Comparison of ENCODE assay signal across 8 cellular contexts in the genomic region with DNA sequence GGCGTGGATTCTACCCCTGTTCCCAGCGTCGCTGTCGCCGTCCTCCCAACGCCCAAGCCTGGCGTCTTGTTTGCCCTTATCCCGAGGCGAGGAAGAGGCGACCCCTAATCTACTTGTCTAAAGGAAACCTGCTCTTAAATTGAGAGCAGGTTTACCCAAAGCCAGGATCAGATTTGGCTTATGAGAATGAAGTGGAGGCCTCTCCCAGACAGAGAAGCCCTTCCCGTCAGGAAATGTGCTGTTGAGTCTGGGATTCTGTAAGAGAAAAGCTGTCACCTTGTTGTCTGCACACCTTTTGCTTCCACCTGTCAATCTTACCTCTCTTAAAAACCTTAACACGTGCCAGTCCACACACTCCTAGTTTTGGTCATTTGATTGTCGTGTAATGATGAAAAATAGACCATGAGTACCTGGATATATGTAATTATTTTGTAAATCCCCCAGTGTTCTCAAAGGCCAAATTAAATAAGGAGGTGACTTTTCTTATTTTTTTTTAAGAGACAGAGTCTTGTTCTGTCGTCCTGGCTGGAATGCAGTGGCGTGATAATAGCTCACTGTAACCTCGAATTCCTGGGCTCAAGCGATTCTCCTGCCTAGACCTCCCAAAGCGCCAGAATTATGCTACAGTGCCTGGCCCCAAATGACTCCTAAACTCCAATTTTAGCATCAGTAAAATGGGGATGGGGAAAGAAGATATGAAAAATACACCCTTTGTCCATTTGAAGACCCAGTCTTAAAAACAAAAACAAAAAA. TPM values are rescaled to one million over a fixed set of nuclear protein-coding genes. Genes with fewer than 3 reads are reported as not detected.
A peak's percentile ranks its signal among the peaks of the same experiment; 100 is the strongest.
DNase-seq lines count a peak whose midpoint lies in the region; ATAC-seq, FAIRE-seq and TF ChIP-seq lines count a peak whose summit lies in the region.

No MANE protein-coding gene starts in this region.

- H3K9ac ChIP-seq in HepG2 (ENCODE audit: insufficient read depth, low read depth, low read length) = peak overlapping the region; percentile 94

- DNase-seq in heart left ventricle = no peak
- DNase-seq in left ventricle myocardium superior = no peak
- DNase-seq in activated naive CD8-positive, alpha-beta T cell treated with anti-CD3 and anti-CD28 coated beads, Interleukin-2, amount 50 U/mL, for 24 hours = no peak
- no peak for DNase-seq in HepG2 (ENCODE audit: low spot score)
- DNase-seq in upper lobe of right lung = no peak
- no peak for DNase-seq in GM13976 (ENCODE audit: low spot score)
- DNase-seq in nucleus accumbens (lab: John Stamatoyannopoulos, UW) = no peak

- H3K36me3 ChIP-seq in heart left ventricle (peaks cover 0 to 34% (median 11%) of the 10 kb centered on the region in 9 donors), HepG2 (replicated peaks in 1 of 2; ENCODE audit: control insufficient read depth in 1 of 2, insufficient read depth in 2 of 2, low read length in 2 of 2) (peaks cover 6 to 17% of the 10 kb centered on the region in 2 experiments), upper lobe of right lung (peaks cover 31% of the 10 kb centered on the region)

- POLR2A ChIA-PET in HepG2 (lab: Yijun Ruan, JAX) = interaction anchor here (1.0 to 4.2 kb wide), 6 partner anchors 8 to 204 kb away, joined by 3 to 36 read pairs (median 4); a partner anchor contains a TSS

- no peak for TF ChIP-seq RAD21 in HepG2 (CRISPR knock-in tag; IDR thresholded peaks at IDR 0.05)

- no peaks in the 10 kb centered on the region for H4K20me1 ChIP-seq in HepG2 (ENCODE audit: insufficient read depth, low read length)

- H3K27me3 ChIP-seq in heart left ventricle = no peaks in the 10 kb centered on the region
- no peaks in the 10 kb centered on the region; a peak in 1 of 5 replicates for H3K27me3 ChIP-seq in HepG2 (ENCODE audit: control insufficient read depth in 1 of 2, insufficient read depth in 2 of 2, low read length in 2 of 2)
- H3K27me3 ChIP-seq in upper lobe of right lung = no peaks in the 10 kb centered on the region

- peak overlapping the region; percentile 99 for H3K27ac Mint-ChIP-seq in activated naive CD8-positive, alpha-beta T cell treated with anti-CD3 and anti-CD28 coated beads, Interleukin-2, amount 50 U/mL, for 24 hours

- intact Hi-C loops in heart left ventricle (cut with DNase I) (loop anchor here (1.0 to 10.0 kb wide), 11 partner anchors 59 to 374 kb away; a partner anchor contains a TSS), left ventricle myocardium superior (cut with micrococcal nuclease) (loop anchor here (10.0 kb wide), 1 partner anchor 72 kb away; a partner anchor contains a TSS), HepG2 (cut with micrococcal nuclease; ENCODE audit: unreplicated experiment) (loop anchor here (1.0 to 10.0 kb wide), 6 partner anchors 59 to 309 kb away; a partner anchor contains a TSS), upper lobe of right lung (cut with DNase I) (no loop called here)

- 10 to 27% (median 11%) methylated on average over 8 to 18 of the region's 18 CpGs for WGBS in heart left ventricle, 4 donors
- 3% methylated on average over 18 of the region's 18 CpGs for WGBS in HepG2 (ENCODE audit: low lambda C conversion rate)

- peak overlapping the region; percentile 96 for H3K4me2 ChIP-seq in HepG2 (ENCODE audit: low read depth, low read length)

- no peak for FAIRE-seq in HepG2 (lab: Jason Lieb, UNC)

- TF ChIP-seq EP300 in HepG2 (IDR thresholded peaks at IDR 0.05; ENCODE audit: low read depth in 2 of 2, low read length in 2 of 2) = no peak
- TF ChIP-seq EP300 in HepG2 (CRISPR knock-in tag; IDR thresholded peaks at IDR 0.05; ENCODE audit: borderline replicate concordance) = no peak

- H3K27me3 Mint-ChIP-seq in activated naive CD8-positive, alpha-beta T cell treated with anti-CD3 and anti-CD28 coated beads, Interleukin-2, amount 50 U/mL, for 24 hours = no peaks in the 10 kb centered on the region

- no peak overlapping the region for H2AFZ ChIP-seq in HepG2 (ENCODE audit: low read length)

- TF ChIP-seq POLR2A in heart left ventricle (IDR thresholded peaks at IDR 0.05) = no peak
- no peak for TF ChIP-seq POLR2A in HepG2 (IDR thresholded peaks at IDR 0.05; ENCODE audit: insufficient read depth in 1 of 2, low read depth in 2 of 2, low read length in 2 of 2)

- H3K4me1 ChIP-seq in heart left ventricle = peaks cover 0 to 63% (median 35%) of the 10 kb centered on the region in 12 donors
- peaks cover 59% of the 10 kb centered on the region for H3K4me1 ChIP-seq in HepG2 (ENCODE audit: insufficient read depth, low read length)
- peaks cover 43% of the 10 kb centered on the region for H3K4me1 ChIP-seq in upper lobe of right lung

- in situ Hi-C loops in HepG2 (cut with HindIII; ENCODE audit: extremely low pct_ligation_motif_present, low pct_unique_long_range_greater_than_20kb) = no loop called here
- in situ Hi-C loops in GM13976 (cut with MboI; ENCODE audit: low sequenced_read_pairs, unreplicated experiment) = no loop called here

- TF ChIP-seq CTCF in heart left ventricle (IDR thresholded peaks at IDR 0.05) = no peak
- TF ChIP-seq CTCF in HepG2 (CRISPR knock-in tag; IDR thresholded peaks at IDR 0.05) = no peak
- no peak for TF ChIP-seq CTCF in upper lobe of right lung (IDR thresholded peaks at IDR 0.05)
- TF ChIP-seq CTCF in GM13976 (IDR thresholded peaks at IDR 0.05; ENCODE audit: borderline replicate concordance, control extremely low read depth, extremely low read depth, insufficient read depth, missing control alignments) = no peak

- peak overlapping the region; percentile 52 to 93 (median 82) for H3K4me3 ChIP-seq in heart left ventricle
- H3K4me3 ChIP-seq in HepG2 (replicated peaks in 1 of 3; ENCODE audit: insufficient read depth in 1 of 3, low read depth in 2 of 3, low read length in 3 of 3) = peak overlapping the region; percentile 71 to 81 (median 78)
- H3K4me3 ChIP-seq in upper lobe of right lung = peak overlapping the region; percentile 90

- H3K27ac ChIP-seq in heart left ventricle = peak overlapping the region; percentile 85 to 100 (median 95)
- peak overlapping the region; percentile 95 for H3K27ac ChIP-seq in HepG2 (ENCODE audit: extremely low read length, insufficient read depth, low read length)
- peak overlapping the region; percentile 98 for H3K27ac ChIP-seq in upper lobe of right lung

- no peaks in the 10 kb centered on the region for H3K9me3 Mint-ChIP-seq in activated naive CD8-positive, alpha-beta T cell treated with anti-CD3 and anti-CD28 coated beads, Interleukin-2, amount 50 U/mL, for 24 hours

- CTCF ChIA-PET in HepG2 (lab: Yijun Ruan, JAX; ENCODE audit: low intra/inter-chr PET ratio, low total read pairs) = interaction anchor here (1.1 kb wide), 1 partner anchor 79 kb away, joined by 3 read pairs; no protein-coding TSS in a partner anchor

- H3K9me3 ChIP-seq in heart left ventricle (no peaks in the 10 kb centered on the region), HepG2 (ENCODE audit: low read length) (no peaks in the 10 kb centered on the region), upper lobe of right lung (no peaks in the 10 kb centered on the region)

- ATAC-seq in heart left ventricle = no peak
- ATAC-seq in left ventricle myocardium superior = no peak
- ATAC-seq in activated naive CD8-positive, alpha-beta T cell treated with anti-CD3 and anti-CD28 coated beads, Interleukin-2, amount 50 U/mL, for 24 hours = no peak
- ATAC-seq in HepG2 = no peak
- ATAC-seq in upper lobe of right lung = no peak
- no peak for ATAC-seq in HG03175 (IDR thresholded peaks at IDR 0.05; ENCODE audit: unreplicated experiment)

- peaks cover 38% of the 10 kb centered on the region for H3K36me3 Mint-ChIP-seq in activated naive CD8-positive, alpha-beta T cell treated with anti-CD3 and anti-CD28 coated beads, Interleukin-2, amount 50 U/mL, for 24 hours (ENCODE audit: low read depth)

- H3K4me1 Mint-ChIP-seq in activated naive CD8-positive, alpha-beta T cell treated with anti-CD3 and anti-CD28 coated beads, Interleukin-2, amount 50 U/mL, for 24 hours = peaks cover 68% of the 10 kb centered on the region

- H3K79me2 ChIP-seq in HepG2 (ENCODE audit: insufficient read depth, low read length) = peaks cover 81% of the 10 kb centered on the region

- TSS peak; percentile 63 for BruUV-seq in HepG2 (replicated peaks; lab: Mats Ljungman, UMichigan)

- H3K4me3 Mint-ChIP-seq in activated naive CD8-positive, alpha-beta T cell treated with anti-CD3 and anti-CD28 coated beads, Interleukin-2, amount 50 U/mL, for 24 hours = peak overlapping the region; percentile 96

RNA-seq across cellular contexts. Expression of a gene that starts 0.6 kb away (rescaled TPM):
- total RNA-seq in heart left ventricle = 10 to 100 TPM; 19.8 to 37.2 (median 25.4) TPM
- 10 to 100 TPM; 11.1 to 31.2 TPM for polyA plus RNA-seq in heart left ventricle
- total RNA-seq in left ventricle myocardium superior = 26.6 TPM
- 51.4 and 70.0 TPM in 2 replicates for total RNA-seq in HepG2 (2016; rRNA removed; fragmentation: Illumina TruSeq; extraction: Trizol)
- 24.3 and 28.5 TPM in 2 replicates for total RNA-seq in HepG2 (2016; cell fraction: cytosol; rRNA removed; fragmentation: Illumina TruSeq; extraction: Trizol; ENCODE audit: low read depth)
- 53.4 and 70.2 TPM in 2 replicates for total RNA-seq in HepG2 (2016; cell fraction: insoluble cytoplasmic fraction; rRNA removed; fragmentation: Illumina TruSeq; extraction: Trizol)
- 63.4 and 70.5 TPM in 2 replicates for total RNA-seq in HepG2 (2016; cell fraction: membrane; rRNA removed; fragmentation: Illumina TruSeq; extraction: Trizol)
- 52.8 and 54.3 TPM in 2 replicates for total RNA-seq in HepG2 (2016; cell fraction: nucleus; rRNA removed; fragmentation: Illumina TruSeq; extraction: Trizol)
- polyA plus RNA-seq in HepG2 (2011; rRNA removed) = 15.2 and 15.7 TPM in 2 replicates
- polyA plus RNA-seq in HepG2 (2011; cell fraction: cytosol; rRNA removed) = 10.9 and 14.0 TPM in 2 replicates
- 20.3 and 21.9 TPM in 2 replicates for polyA plus RNA-seq in HepG2 (2011; cell fraction: nucleus; rRNA removed)
- polyA plus RNA-seq in HepG2 (2012) = 19.7 and 20.8 TPM in 2 replicates
- 22.7 and 27.3 TPM in 2 replicates for polyA plus RNA-seq in HepG2 (2016; cell fraction: cytosol; fragmentation: Illumina TruSeq; extraction: Trizol; ENCODE audit: low read depth)
- 54.8 and 62.0 TPM in 2 replicates for polyA plus RNA-seq in HepG2 (2016; cell fraction: insoluble cytoplasmic fraction; fragmentation: Illumina TruSeq; extraction: Trizol; ENCODE audit: low read depth)
- polyA plus RNA-seq in HepG2 (2016; cell fraction: membrane; fragmentation: Illumina TruSeq; extraction: Trizol; ENCODE audit: low read depth) = 46.8 and 48.1 TPM in 2 replicates
- polyA plus RNA-seq in HepG2 (2016; cell fraction: nucleus; fragmentation: Illumina TruSeq; extraction: Trizol; ENCODE audit: insufficient read depth, low read depth) = 55.9 and 61.0 TPM in 2 replicates
- 23.7 and 34.5 TPM in 2 replicates for polyA minus RNA-seq in HepG2 (2011; rRNA and poly(A)+ RNA removed; ENCODE audit: low replicate concordance)
- polyA minus RNA-seq in HepG2 (2011; cell fraction: cytosol; rRNA and poly(A)+ RNA removed) = 13.5 and 14.6 TPM in 2 replicates
- 60.9 and 80.8 TPM in 2 replicates for polyA minus RNA-seq in HepG2 (2011; cell fraction: nucleus; rRNA and poly(A)+ RNA removed)
- 40.8 TPM for total RNA-seq in upper lobe of right lung

RNA-seq across cellular contexts. Expression of a gene that starts 1.1 kb away (rescaled TPM):
- total RNA-seq in heart left ventricle (10 to 100 TPM in 7 of 9 donors, 1 to 10 TPM in 2; 6.4 to 19.3 (median 12.5) TPM), left ventricle myocardium superior (12.4 TPM), HepG2 (2016; rRNA removed; fragmentation: Illumina TruSeq; extraction: Trizol) (25.5 and 31.8 TPM in 2 replicates), upper lobe of right lung (33.0 TPM)
- polyA plus RNA-seq in heart left ventricle (1 to 10 TPM; 6.1 to 9.8 TPM), HepG2 (2011; rRNA removed) (5.4 and 6.6 TPM in 2 replicates)
- total RNA-seq in HepG2 (2016; cell fraction: cytosol; rRNA removed; fragmentation: Illumina TruSeq; extraction: Trizol; ENCODE audit: low read depth) = 47.8 and 51.9 TPM in 2 replicates
- 26.3 and 30.4 TPM in 2 replicates for total RNA-seq in HepG2 (2016; cell fraction: insoluble cytoplasmic fraction; rRNA removed; fragmentation: Illumina TruSeq; extraction: Trizol)
- 17.3 and 17.7 TPM in 2 replicates for total RNA-seq in HepG2 (2016; cell fraction: membrane; rRNA removed; fragmentation: Illumina TruSeq; extraction: Trizol)
- total RNA-seq in HepG2 (2016; cell fraction: nucleus; rRNA removed; fragmentation: Illumina TruSeq; extraction: Trizol) = 22.2 and 26.2 TPM in 2 replicates
- 3.2 and 5.1 TPM in 2 replicates for polyA plus RNA-seq in HepG2 (2011; cell fraction: cytosol; rRNA removed)
- polyA plus RNA-seq in HepG2 (2011; cell fraction: nucleus; rRNA removed) = 3.4 and 5.9 TPM in 2 replicates
- 7.5 and 8.1 TPM in 2 replicates for polyA plus RNA-seq in HepG2 (2012)
- 0.69 and 1.3 TPM in 2 replicates for polyA plus RNA-seq in HepG2 (2016; cell fraction: cytosol; fragmentation: Illumina TruSeq; extraction: Trizol; ENCODE audit: low read depth)
- polyA plus RNA-seq in HepG2 (2016; cell fraction: insoluble cytoplasmic fraction; fragmentation: Illumina TruSeq; extraction: Trizol; ENCODE audit: low read depth) = 15.8 and 18.0 TPM in 2 replicates
- 2.1 and 2.4 TPM in 2 replicates for polyA plus RNA-seq in HepG2 (2016; cell fraction: membrane; fragmentation: Illumina TruSeq; extraction: Trizol; ENCODE audit: low read depth)
- 19.1 and 25.2 TPM in 2 replicates for polyA plus RNA-seq in HepG2 (2016; cell fraction: nucleus; fragmentation: Illumina TruSeq; extraction: Trizol; ENCODE audit: insufficient read depth, low read depth)
- 11.2 and 33.6 TPM in 2 replicates for polyA minus RNA-seq in HepG2 (2011; rRNA and poly(A)+ RNA removed; ENCODE audit: low replicate concordance)
- polyA minus RNA-seq in HepG2 (2011; cell fraction: cytosol; rRNA and poly(A)+ RNA removed) = 7.5 and 7.9 TPM in 2 replicates
- polyA minus RNA-seq in HepG2 (2011; cell fraction: nucleus; rRNA and poly(A)+ RNA removed) = 18.0 and 23.0 TPM in 2 replicates

RNA-seq across cellular contexts. Expression of a gene that starts 56.9 kb away (rescaled TPM):
- total RNA-seq in heart left ventricle (1 to 10 TPM in 4 of 9 donors, not detected in 5; 1.4 to 8.6 (median 2.3) TPM), left ventricle myocardium superior (7.1 TPM), HepG2 (2016; rRNA removed; fragmentation: Illumina TruSeq; extraction: Trizol) (not detected in 2 replicates), upper lobe of right lung (13.3 TPM)
- polyA plus RNA-seq in heart left ventricle (1 to 10 TPM; 6.0 to 7.2 TPM), HepG2 (2011; rRNA removed) (not detected in 2 replicates)
- total RNA-seq in HepG2 (2016; cell fraction: cytosol; rRNA removed; fragmentation: Illumina TruSeq; extraction: Trizol; ENCODE audit: low read depth) = not detected in 2 replicates
- not detected in 2 replicates for total RNA-seq in HepG2 (2016; cell fraction: insoluble cytoplasmic fraction; rRNA removed; fragmentation: Illumina TruSeq; extraction: Trizol)
- total RNA-seq in HepG2 (2016; cell fraction: membrane; rRNA removed; fragmentation: Illumina TruSeq; extraction: Trizol) = not detected in 2 replicates
- total RNA-seq in HepG2 (2016; cell fraction: nucleus; rRNA removed; fragmentation: Illumina TruSeq; extraction: Trizol) = not detected in 2 replicates
- polyA plus RNA-seq in HepG2 (2011; cell fraction: cytosol; rRNA removed) = not detected in 2 replicates
- not detected in 2 replicates for polyA plus RNA-seq in HepG2 (2011; cell fraction: nucleus; rRNA removed)
- polyA plus RNA-seq in HepG2 (2012) = not detected in 2 replicates
- not detected in 2 replicates for polyA plus RNA-seq in HepG2 (2016; cell fraction: cytosol; fragmentation: Illumina TruSeq; extraction: Trizol; ENCODE audit: low read depth)
- polyA plus RNA-seq in HepG2 (2016; cell fraction: insoluble cytoplasmic fraction; fragmentation: Illumina TruSeq; extraction: Trizol; ENCODE audit: low read depth) = not detected in 2 replicates
- polyA plus RNA-seq in HepG2 (2016; cell fraction: membrane; fragmentation: Illumina TruSeq; extraction: Trizol; ENCODE audit: low read depth) = not detected in 2 replicates
- not detected in 2 replicates for polyA plus RNA-seq in HepG2 (2016; cell fraction: nucleus; fragmentation: Illumina TruSeq; extraction: Trizol; ENCODE audit: insufficient read depth, low read depth)
- polyA minus RNA-seq in HepG2 (2011; rRNA and poly(A)+ RNA removed; ENCODE audit: low replicate concordance) = not detected in 2 replicates
- not detected in 2 replicates for polyA minus RNA-seq in HepG2 (2011; cell fraction: cytosol; rRNA and poly(A)+ RNA removed)
- polyA minus RNA-seq in HepG2 (2011; cell fraction: nucleus; rRNA and poly(A)+ RNA removed) = not detected in 2 replicates
